In the genomic region with DNA sequence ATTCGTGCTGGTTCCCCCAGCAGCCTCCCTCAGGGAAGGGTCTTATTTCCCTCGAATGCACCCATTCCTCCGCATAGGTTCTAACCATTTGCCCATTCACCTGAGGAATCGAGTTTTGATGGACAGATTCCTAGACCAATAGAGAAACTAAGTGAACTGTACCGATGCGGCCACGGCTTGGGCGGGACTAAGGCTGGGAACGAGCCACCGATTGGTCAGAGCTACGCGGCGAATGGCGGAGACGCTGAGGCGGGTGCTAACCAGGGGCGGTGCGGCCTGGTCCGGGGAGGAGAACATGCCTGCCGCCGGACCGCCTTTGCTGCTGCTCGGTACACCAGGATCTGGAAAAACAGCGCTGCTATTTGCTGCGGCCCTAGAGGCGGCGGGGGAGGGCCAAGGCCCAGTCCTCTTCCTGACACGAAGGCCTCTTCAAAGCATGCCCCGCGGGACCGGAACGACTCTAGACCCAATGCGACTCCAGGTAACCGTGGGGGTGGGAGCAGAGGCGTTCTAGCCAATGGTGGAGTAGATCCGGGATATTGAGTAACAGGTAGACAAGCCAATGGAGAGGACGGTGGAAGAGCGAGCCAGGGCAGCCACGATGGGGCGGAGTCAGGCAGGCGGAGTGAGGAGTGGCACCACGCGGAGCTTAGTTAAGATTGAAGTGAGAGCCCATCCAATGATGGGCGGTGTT, we compare ENCODE assay signal across 8 cellular contexts. TPM values are rescaled to one million over a fixed set of nuclear protein-coding genes. Genes with fewer than 3 reads are reported as not detected.
DNase-seq lines count a peak whose midpoint lies in the region; ATAC-seq and TF ChIP-seq lines count a peak whose summit lies in the region.

A gene with protein sequence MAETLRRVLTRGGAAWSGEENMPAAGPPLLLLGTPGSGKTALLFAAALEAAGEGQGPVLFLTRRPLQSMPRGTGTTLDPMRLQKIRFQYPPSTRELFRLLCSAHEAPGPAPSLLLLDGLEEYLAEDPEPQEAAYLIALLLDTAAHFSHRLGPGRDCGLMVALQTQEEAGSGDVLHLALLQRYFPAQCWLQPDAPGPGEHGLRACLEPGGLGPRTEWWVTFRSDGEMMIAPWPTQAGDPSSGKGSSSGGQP (plus strand): TSS at position 218 of the 694 bp plus-strand sequence. CDS start 15 bp downstream, at position 233.

- peak; percentile 86 for ATAC-seq in HG03378 (IDR thresholded peaks at IDR 0.05; ENCODE audit: unreplicated experiment)

- peak within 1 kb of the TSS; percentile 59 for H3K4me3 ChIP-seq in kidney epithelial cell (ENCODE audit: low read depth, low read length)

- no peaks in the 10 kb centered on the region for H3K27me3 Mint-ChIP-seq in chondrocyte (ENCODE audit: low read depth)

- H3K36me3 Mint-ChIP-seq in chondrocyte (ENCODE audit: low read depth) = no peaks in the 10 kb centered on the region

- peak within 1 kb of the TSS; percentile 8 for H3K27ac Mint-ChIP-seq in chondrocyte (ENCODE audit: unreplicated experiment)

- DNase-seq in Ammon's horn (ENCODE audit: low spot score) (peak; percentile 100), NCI-H446 treated with DMSO at 0.1 percent for 48 hours (lab: John Stamatoyannopoulos, UW) (peak; percentile 100), chondrocyte (ENCODE audit: low spot score) (peak; percentile 98), kidney epithelial cell (ENCODE audit: low read depth) (peak; percentile 98)
- peak; percentile 93 for DNase-seq in activated CD4-positive, alpha-beta T cell treated with anti-CD3 and anti-CD28 coated beads for 1 hour
- peak; percentile 97 for DNase-seq in stimulated activated CD4-positive, alpha-beta T cell treated with anti-CD3 and anti-CD28 coated beads, Interleukin-15, amount 100 ng/mL, for 24 hours

- H3K36me3 ChIP-seq in kidney epithelial cell (ENCODE audit: control insufficient read depth, insufficient read depth, low read length) = no peaks in the 10 kb centered on the region

- peaks cover 29% of the 10 kb centered on the region for H3K4me1 Mint-ChIP-seq in chondrocyte (ENCODE audit: low read depth)

- no peak within 1 kb of the TSS for H3K4me3 Mint-ChIP-seq in chondrocyte (ENCODE audit: unreplicated experiment)

- peak; percentile 89 for TF ChIP-seq POLR2A in GM19193 (IDR thresholded peaks at IDR 0.05; ENCODE audit: extremely low read depth, insufficient read depth, insufficient read length)

- TF ChIP-seq CTCF in chondrocyte (IDR thresholded peaks at IDR 0.05) = no peak
- no peak for TF ChIP-seq CTCF in kidney epithelial cell (IDR thresholded peaks at IDR 0.05; ENCODE audit: insufficient read depth, low read length, poor library complexity, severe bottlenecking)

- H3K9me3 Mint-ChIP-seq in chondrocyte (ENCODE audit: low read depth) = no peaks in the 10 kb centered on the region

- H3K27me3 ChIP-seq in kidney epithelial cell (ENCODE audit: control insufficient read depth, insufficient read depth, low read length) = no peaks in the 10 kb centered on the region

RNA-seq across cellular contexts. Expression of the gene that starts here (rescaled TPM):
- total RNA-seq in chondrocyte (1.1 to 1.5 TPM (median 1.4 TPM) in 3 replicates), kidney epithelial cell (2.9 and 4.0 TPM in 2 replicates)

Comparison
In these comparisons a context has a peak if more than half of its experiments do, and no peak if none do; other contexts are left out.
1. Peak in every context shown above with its lines: DNase-seq, ATAC-seq and H3K4me3 ChIP-seq.